In genomic region chr1:5743435-5744095, GRCh38 we compare ENCODE assay signal across 25 cellular contexts.
"Had no signal": no experiment of that assay in that cellular context is flagged by ENCODE, and none has a peak within 500 bp of the region (broad histone marks: within the 10 kb centered on the region; RNA-seq: fewer than 3 reads in every experiment).

No MANE protein-coding gene starts in this region.

- H3K4me3 Mint-ChIP-seq: activated CD4-positive, alpha-beta T cell treated with anti-CD3 and anti-CD28 coated beads, Interleukin-2, amount 10 ng/mL, durations not matched to agents 24 days and 14 days; activated CD8-positive, alpha-beta T cell treated with anti-CD3 and anti-CD28 coated beads, Interleukin-2, amount 10 ng/mL, durations not matched to agents 7 days and 5 days; activated naive CD8-positive, alpha-beta T cell; stimulated activated naive CD8-positive, alpha-beta T cell treated with anti-CD3 and anti-CD28 coated beads, Interleukin-15, Interleukin-2, amounts not matched to agents 100 ng/mL and 50 ng/mL, for 24 hours had no signal

- H3K36me3 ChIP-seq: colonic mucosa, neutrophil had no signal

- H3K9ac ChIP-seq: SK-N-SH had no signal

- H3K4me3 ChIP-seq: colonic mucosa, skin epidermis had no signal

- DNase-seq: activated CD4-positive, alpha-beta T cell treated with anti-CD3 and anti-CD28 coated beads, Interleukin-2, amount 10 ng/mL, durations not matched to agents 24 days and 14 days; activated CD4-positive, CD25-positive, alpha-beta regulatory T cell; activated CD8-positive, alpha-beta T cell treated with anti-CD3 and anti-CD28 coated beads, Interleukin-2, amount 10 ng/mL, durations not matched to agents 7 days and 5 days; amygdala; central memory CD4-positive, alpha-beta T cell; colonic mucosa; erythroblast; hypothalamus; islet precursor cell; mammary epithelial cell; stimulated activated CD4-positive, alpha-beta T cell treated with anti-CD3 and anti-CD28 coated beads, Interleukin-15, amount 100 ng/mL, for 24 hours; stimulated activated CD4-positive, alpha-beta T cell treated with anti-CD3 and anti-CD28 coated beads, Interleukin-2, amount 100 ng/mL, for 48 hours; T-helper 1 cell; T-helper 9 cell; trophoblast cell had no signal

- FAIRE-seq: endometrium, frontal cortex had no signal

- H3K9me3 ChIP-seq: colonic mucosa, neutrophil, SK-N-SH had no signal

- H3K27ac ChIP-seq: colonic mucosa, neutrophil, skin epidermis had no signal

- ATAC-seq: activated CD8-positive, alpha-beta T cell treated with anti-CD3 and anti-CD28 coated beads, Interleukin-2, amount 10 ng/mL, durations not matched to agents 7 days and 5 days; left lobe of liver had no signal

- H3K27me3 Mint-ChIP-seq: brain had no signal

- H3K9me3 Mint-ChIP-seq: activated CD4-positive, alpha-beta T cell treated with anti-CD3 and anti-CD28 coated beads, Interleukin-2, amount 10 ng/mL, durations not matched to agents 24 days and 14 days; stimulated activated naive CD8-positive, alpha-beta T cell treated with anti-CD3 and anti-CD28 coated beads, Interleukin-15, Interleukin-2, amounts not matched to agents 100 ng/mL and 50 ng/mL, for 24 hours had no signal

- H3K4me2 ChIP-seq: SK-N-SH had no signal

- H3K4me1 Mint-ChIP-seq: activated CD4-positive, alpha-beta T cell treated with anti-CD3 and anti-CD28 coated beads, Interleukin-2, amount 10 ng/mL, durations not matched to agents 24 days and 14 days had no signal

- H3K27me3 ChIP-seq: colonic mucosa had no signal

- H3K36me3 Mint-ChIP-seq: activated naive CD8-positive, alpha-beta T cell; brain had no signal

- H3K27ac Mint-ChIP-seq: activated CD4-positive, alpha-beta T cell treated with anti-CD3 and anti-CD28 coated beads, Interleukin-2, amount 10 ng/mL, durations not matched to agents 24 days and 14 days; activated CD8-positive, alpha-beta T cell treated with anti-CD3 and anti-CD28 coated beads, Interleukin-2, amount 10 ng/mL, durations not matched to agents 7 days and 5 days; activated naive CD8-positive, alpha-beta T cell; progenitor cell of endocrine pancreas; stimulated activated naive CD8-positive, alpha-beta T cell treated with anti-CD3 and anti-CD28 coated beads, Interleukin-15, Interleukin-2, amounts not matched to agents 100 ng/mL and 50 ng/mL, for 24 hours had no signal

- H3K4me1 ChIP-seq: colonic mucosa had no signal
